ENCODE assay signal across 8 cellular contexts in the genomic region with DNA sequence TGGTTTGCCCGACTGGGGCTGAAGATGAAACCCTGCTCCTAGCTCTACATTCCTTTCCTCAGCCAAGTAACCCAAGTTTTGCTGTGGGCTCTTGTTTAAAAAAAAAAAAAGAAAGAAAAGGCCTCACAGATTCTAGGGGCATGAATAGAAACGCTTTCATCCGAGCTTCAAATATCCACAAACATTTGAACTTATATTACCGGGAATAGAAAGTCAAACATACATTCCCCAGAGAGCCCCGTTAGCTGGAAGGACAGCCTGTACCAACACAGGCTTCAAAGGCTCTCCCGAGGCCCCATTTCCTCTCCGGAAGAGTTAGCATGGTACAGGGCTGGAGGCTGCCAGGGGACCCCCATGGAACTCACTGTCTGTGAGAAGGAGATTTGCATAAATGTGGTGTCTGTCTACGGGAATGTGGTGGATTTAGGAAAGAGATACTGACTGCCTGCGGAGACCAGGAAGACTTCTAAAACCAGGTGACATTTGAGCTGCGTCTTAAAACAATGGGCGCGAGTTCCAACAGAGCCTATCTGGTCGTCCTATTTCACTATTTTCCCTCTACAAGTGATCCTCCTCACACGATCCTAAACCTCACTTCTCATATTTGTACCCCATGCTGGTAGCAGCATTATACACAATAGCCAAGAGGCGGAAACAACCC. TPM values are rescaled to one million over a fixed set of nuclear protein-coding genes. Genes with fewer than 3 reads are reported as not detected.
DNase-seq lines count a peak whose midpoint lies in the region; ATAC-seq and TF ChIP-seq lines count a peak whose summit lies in the region.

No MANE protein-coding gene starts in this region.

- H3K36me3 ChIP-seq in adrenal gland (replicated peaks in 1 of 2) = no peaks in the 10 kb centered on the region

- peaks cover 5% of the 10 kb centered on the region; the same call in 1 of the 2 replicates for H3K36me3 Mint-ChIP-seq in HFFc6 (ENCODE audit: low read depth)
- peaks cover 3% of the 10 kb centered on the region for H3K36me3 Mint-ChIP-seq in activated naive CD8-positive, alpha-beta T cell

- DNase-seq in HFFc6 = no peak
- DNase-seq in right cardiac atrium = peak in 1 of 3 donors; percentile 42
- DNase-seq in skeletal muscle cell (ENCODE audit: low read depth) = no peak
- no peak for DNase-seq in NCI-H1092 treated with DMSO at 0.1 percent for 48 hours (lab: John Stamatoyannopoulos, UW)
- DNase-seq in GM03348 (ENCODE audit: low spot score) = no peak
- DNase-seq in adrenal gland = no peak

- H3K9me3 ChIP-seq in right cardiac atrium (ENCODE audit: control insufficient read depth, low read length) = no peaks in the 10 kb centered on the region
- H3K9me3 ChIP-seq in adrenal gland (replicated peaks in 1 of 3) = no peaks in the 10 kb centered on the region

- intact Hi-C loops in right cardiac atrium (cut with DNase I) = loop anchor here in 1 of 4 donors (5.0 kb wide), 1 partner anchor 84 kb away; no protein-coding TSS in a partner anchor
- intact Hi-C loops in adrenal gland (cut with DNase I) = no loop called here

- WGBS in right cardiac atrium = 51% methylated on average over 15 of the region's 15 CpGs
- WGBS in adrenal gland, 4 donors = 57 to 62% (median 58%) methylated on average over 14 to 15 of the region's 15 CpGs

- H3K4me3 ChIP-seq in right cardiac atrium (ENCODE audit: low read length) = peak overlapping the region; percentile 58
- peak overlapping the region; percentile 46 for H3K4me3 ChIP-seq in skeletal muscle cell (ENCODE audit: low read depth, low read length)
- H3K4me3 ChIP-seq in adrenal gland = peak overlapping the region in 2 of 4 donors; percentile 39 to 83

- peaks cover 12% of the 10 kb centered on the region for H3K27me3 Mint-ChIP-seq in HFFc6 (ENCODE audit: insufficient read depth)
- peaks cover 25% of the 10 kb centered on the region for H3K27me3 Mint-ChIP-seq in activated naive CD8-positive, alpha-beta T cell

- H3K4me3 Mint-ChIP-seq in HFFc6 = peak overlapping the region; percentile 83
- peak overlapping the region; percentile 79 for H3K4me3 Mint-ChIP-seq in activated naive CD8-positive, alpha-beta T cell

- peaks cover 6% of the 10 kb centered on the region for H3K4me1 Mint-ChIP-seq in HFFc6 (ENCODE audit: low read depth)
- peaks cover 13% of the 10 kb centered on the region for H3K4me1 Mint-ChIP-seq in activated naive CD8-positive, alpha-beta T cell (ENCODE audit: low read depth)

- H3K4me1 ChIP-seq in right cardiac atrium (ENCODE audit: control insufficient read depth, insufficient read depth, low read length) (no peaks in the 10 kb centered on the region), adrenal gland (replicated peaks in 1 of 2) (peaks cover 0 to 12% of the 10 kb centered on the region in 2 donors)

- H3K9me3 Mint-ChIP-seq in HFFc6 = peaks cover 5% of the 10 kb centered on the region; the same call in 1 of the 2 replicates
- no peaks in the 10 kb centered on the region for H3K9me3 Mint-ChIP-seq in activated naive CD8-positive, alpha-beta T cell (ENCODE audit: low read depth)

- peak overlapping the region; percentile 36; the same call in 1 of the 2 replicates for H3K27ac Mint-ChIP-seq in HFFc6
- H3K27ac Mint-ChIP-seq in activated naive CD8-positive, alpha-beta T cell = no peak overlapping the region

- ATAC-seq in right cardiac atrium (peak; percentile 68 to 72), HG03280 (IDR thresholded peaks at IDR 0.05; ENCODE audit: unreplicated experiment) (no peak)

- TF ChIP-seq CTCF in HFFc6 (IDR thresholded peaks at IDR 0.05) (no peak), adrenal gland (IDR thresholded peaks at IDR 0.05) (no peak)

- H3K27ac ChIP-seq in right cardiac atrium (ENCODE audit: low read length) = peak overlapping the region; percentile 16
- peak overlapping the region in 1 of 5 donors; percentile 47 for H3K27ac ChIP-seq in adrenal gland

- no peaks in the 10 kb centered on the region for H3K27me3 ChIP-seq in right cardiac atrium (ENCODE audit: control insufficient read depth, insufficient read depth)
- no peaks in the 10 kb centered on the region for H3K27me3 ChIP-seq in adrenal gland

- no peak for TF ChIP-seq POLR2A in adrenal gland (IDR thresholded peaks at IDR 0.05)

RNA-seq across cellular contexts. Expression of a gene that starts 0.7 kb away (rescaled TPM):
- total RNA-seq in HFFc6 (2021; fragmentation: NEBNext Ultra II Directional; extraction: Animal tissue kit (Norgen Biotek cat#: 25700)) = 1 to 10 TPM in 5 of 6 experiments, under 1 TPM in 1; 0.69 to 1.5 (median 1.2) TPM
- total RNA-seq in right cardiac atrium (under 1 TPM; 0.23 to 0.38 (median 0.30) TPM), adrenal gland (1 to 10 TPM in 1 of 8 donors, under 1 TPM in 6, not detected in 1; 0.14 to 1.0 (median 0.72) TPM)
- polyA plus RNA-seq in right cardiac atrium (0.29 TPM), adrenal gland (under 1 TPM; 0.16 to 0.79 (median 0.77) TPM)

RNA-seq across cellular contexts. Expression of a gene that starts 23.3 kb away (rescaled TPM):
- 1 to 10 TPM; 4.5 to 5.4 (median 5.2) TPM for total RNA-seq in HFFc6 (2021; fragmentation: NEBNext Ultra II Directional; extraction: Animal tissue kit (Norgen Biotek cat#: 25700))
- total RNA-seq in right cardiac atrium (1 to 10 TPM; 6.2 to 7.2 (median 6.9) TPM), adrenal gland (10 to 100 TPM in 4 of 8 donors, 1 to 10 TPM in 4; 5.0 to 14.4 (median 9.9) TPM)
- polyA plus RNA-seq in right cardiac atrium (2.2 TPM), adrenal gland (10 to 100 TPM in 1 of 3 donors, 1 to 10 TPM in 2; 3.7 to 12.1 (median 5.4) TPM)

RNA-seq across cellular contexts. Expression of a gene that starts 38.2 kb away (rescaled TPM):
- total RNA-seq in HFFc6 (2021; fragmentation: NEBNext Ultra II Directional; extraction: Animal tissue kit (Norgen Biotek cat#: 25700)) = 100 to 1,000 TPM; 218 to 254 (median 240) TPM
- 100 to 1,000 TPM; 178 to 208 (median 191) TPM for total RNA-seq in right cardiac atrium
- 224 TPM for polyA plus RNA-seq in right cardiac atrium
- 100 to 1,000 TPM; 196 to 356 (median 233) TPM for total RNA-seq in adrenal gland
- polyA plus RNA-seq in adrenal gland = 100 to 1,000 TPM in 1 of 3 donors, 10 to 100 TPM in 2; 58.8 to 684 (median 96.4) TPM
